ENCODE assay signal across 22 cellular contexts in the genomic region with DNA sequence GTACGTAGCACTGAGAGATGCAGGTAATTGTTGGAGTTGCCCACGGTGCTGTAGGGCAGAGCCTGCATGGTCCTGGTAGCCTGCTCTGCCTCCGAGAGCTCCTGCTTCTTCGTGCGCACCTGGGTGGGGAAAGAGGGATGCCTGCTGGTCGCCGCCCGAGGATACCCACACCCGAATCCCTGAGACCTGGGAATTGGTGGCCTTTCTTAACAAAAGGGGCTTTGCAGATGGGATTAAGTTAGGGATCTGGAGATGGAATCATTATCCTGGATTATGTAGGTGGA. TPM values are rescaled to one million over a fixed set of nuclear protein-coding genes. Genes with fewer than 3 reads are reported as not detected.
"Had no signal": no experiment of that assay in that cellular context is flagged by ENCODE, and none has a peak within 500 bp of the region (broad histone marks: within the 10 kb centered on the region; RNA-seq: fewer than 3 reads in every experiment).

No MANE protein-coding gene starts in this region.

- H3K27me3 ChIP-seq: vagina had no signal

- H3K9me3 ChIP-seq: mucosa of descending colon, tibial nerve, vagina had no signal

- H3K9me3 Mint-ChIP-seq: activated naive CD4-positive, alpha-beta T cell treated with anti-CD3 and anti-CD28 coated beads, Interleukin-2, amount 50 U/mL, for 24 hours; activated T-helper 2 cell treated with anti-CD3 and anti-CD28 coated beads, Interferon-gamma antibody, Interleukin-2, Interleukin-4, amounts not matched to agents 10 μg/mL and 5 μg/mL and 100 μg/mL, durations not matched to agents 14 hours and 24 hours and 36 hours; dendritic cell treated with granulocyte-macrophage colony-stimulating factor and Interleukin-4, amounts not matched to agents 40 ng/mL and 50 ng/mL, for 4 days; naive thymus-derived CD8-positive, alpha-beta T cell; stimulated activated memory B cell treated with anti-CD40 and anti-IgM and Interleukin-4, amounts not matched to agents 10 μg/mL and 1 μg/mL and 100 μg/mL, for 72 hours; T-helper 1 cell treated with Interleukin-12 subunit alpha and Interleukin-12 subunit beta and Interleukin-4 antibody, amounts not matched to agents 30 μg/mL and 1 μg/mL, for 36 hours had no signal

- H3K27ac ChIP-seq: brain microvascular endothelial cell, tibial nerve, vagina had no signal

- H3K4me3 ChIP-seq: mucosa of descending colon, smooth muscle cell, tibial nerve, vagina had no signal

- DNase-seq: activated CD4-positive, alpha-beta T cell treated with anti-CD3 and anti-CD28 coated beads, Interleukin-2, amount 50 U/mL, for 1 hour; activated CD4-positive, CD25-positive, alpha-beta regulatory T cell; activated T-cell treated with anti-CD3 and anti-CD28 coated beads for 4 hours; amygdala; brain microvascular endothelial cell; hypothalamus; mammary epithelial cell; nucleus accumbens had no signal

- H3K36me3 Mint-ChIP-seq: activated naive CD4-positive, alpha-beta T cell treated with anti-CD3 and anti-CD28 coated beads, Interleukin-2, amount 50 U/mL, for 24 hours; naive thymus-derived CD8-positive, alpha-beta T cell; stimulated activated memory B cell treated with anti-CD40 and anti-IgM and Interleukin-4, amounts not matched to agents 10 μg/mL and 1 μg/mL and 100 μg/mL, for 72 hours had no signal

- H3K4me1 ChIP-seq: tibial nerve, vagina had no signal

- H3K27ac Mint-ChIP-seq: activated naive CD4-positive, alpha-beta T cell treated with anti-CD3 and anti-CD28 coated beads, Interleukin-2, amount 50 U/mL, for 24 hours; activated T-helper 2 cell treated with anti-CD3 and anti-CD28 coated beads, Interferon-gamma antibody, Interleukin-2, Interleukin-4, amounts not matched to agents 10 μg/mL and 5 μg/mL and 100 μg/mL, durations not matched to agents 14 hours and 24 hours and 36 hours; dendritic cell treated with granulocyte-macrophage colony-stimulating factor and Interleukin-4, amounts not matched to agents 40 ng/mL and 50 ng/mL, for 4 days; progenitor cell of endocrine pancreas; stimulated activated memory B cell treated with anti-CD40 and anti-IgM and Interleukin-4, amounts not matched to agents 10 μg/mL and 1 μg/mL and 100 μg/mL, for 72 hours; T-helper 1 cell treated with Interleukin-12 subunit alpha and Interleukin-12 subunit beta and Interleukin-4 antibody, amounts not matched to agents 30 μg/mL and 1 μg/mL, for 36 hours had no signal

- H3K4me3 Mint-ChIP-seq: activated naive CD4-positive, alpha-beta T cell treated with anti-CD3 and anti-CD28 coated beads, Interleukin-2, amount 50 U/mL, for 24 hours; dendritic cell treated with granulocyte-macrophage colony-stimulating factor and Interleukin-4, amounts not matched to agents 40 ng/mL and 50 ng/mL, for 4 days; stimulated activated memory B cell treated with anti-CD40 and anti-IgM and Interleukin-4, amounts not matched to agents 10 μg/mL and 1 μg/mL and 100 μg/mL, for 72 hours had no signal

- ATAC-seq: left lobe of liver; right cardiac atrium; stimulated activated memory B cell treated with anti-CD40 and anti-IgM and Interleukin-4, amounts not matched to agents 10 μg/mL and 1 μg/mL and 100 μg/mL, for 72 hours had no signal

- H3K36me3 ChIP-seq: brain microvascular endothelial cell, vagina had no signal

- H3K4me2 ChIP-seq: smooth muscle cell had no signal

RNA-seq across cellular contexts. Expression of gene TNFSF14, which starts 41.1 kb away (rescaled TPM):
- total RNA-seq: glomerular endothelial cell, progenitor cell of endocrine pancreas, smooth muscle cell had no signal
